Comparison of ENCODE assay signal across 12 cellular contexts in the genomic region with DNA sequence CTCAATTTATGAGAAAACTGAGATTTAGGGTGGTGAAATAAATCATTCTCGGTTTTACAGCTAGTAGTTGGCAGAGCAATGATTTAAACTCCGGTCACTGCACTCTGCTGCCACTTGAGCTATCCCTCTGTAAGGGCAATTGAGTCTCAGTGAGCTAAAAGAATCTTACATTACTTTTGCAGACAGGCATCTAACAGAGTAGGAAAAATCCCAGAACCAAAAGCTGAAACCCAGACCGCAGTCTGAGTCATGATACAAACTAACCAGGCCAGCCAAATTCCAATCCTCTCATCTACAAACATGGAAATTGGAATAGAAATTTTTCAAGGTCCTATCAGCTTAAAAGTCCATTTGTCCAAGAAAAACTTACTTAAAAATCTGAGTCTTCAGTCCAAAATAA.
DNase-seq lines count a peak whose midpoint lies in the region; ATAC-seq, FAIRE-seq and TF ChIP-seq lines count a peak whose summit lies in the region.
"Had no signal": no experiment of that assay in that cellular context is flagged by ENCODE, and none has a peak within 500 bp of the region (broad histone marks: within the 10 kb centered on the region; RNA-seq: fewer than 3 reads in every experiment).

No MANE protein-coding gene starts in this region.

- H3K4me1 Mint-ChIP-seq in naive thymus-derived CD4-positive, alpha-beta T cell, result no peaks in the 10 kb centered on the region
- H3K4me1 Mint-ChIP-seq: activated naive CD8-positive, alpha-beta T cell treated with anti-CD3 and anti-CD28 coated beads for 36 hours had no signal

- CTCF ChIA-PET in HepG2 (lab: Yijun Ruan, JAX; ENCODE audit: low intra/inter-chr PET ratio, low total read pairs) (no interaction called here), GM10248 (lab: Yijun Ruan, JAX) (no interaction called here)
- CTCF ChIA-PET in naive thymus-derived CD4-positive, alpha-beta T cell (lab: Charles Lee), result no interaction called here

- no peak overlapping the region for H3K4me3 Mint-ChIP-seq in naive thymus-derived CD4-positive, alpha-beta T cell
- H3K4me3 Mint-ChIP-seq: activated naive CD8-positive, alpha-beta T cell treated with anti-CD3 and anti-CD28 coated beads for 36 hours had no signal

- no peak overlapping the region for H3K4me3 ChIP-seq in cardiac fibroblast (replicated peaks in 1 of 2; ENCODE audit: low read depth in 2 of 2, low read length in 2 of 2)
- no peak overlapping the region for H3K4me3 ChIP-seq in HepG2 (replicated peaks in 1 of 3; ENCODE audit: insufficient read depth in 1 of 3, low read depth in 2 of 3, low read length in 3 of 3)
- H3K4me3 ChIP-seq in tibial nerve, result peak overlapping the region in 1 of 4 donors; percentile 6
- no peak overlapping the region for H3K4me3 ChIP-seq in naive thymus-derived CD4-positive, alpha-beta T cell (ENCODE audit: low read length)

- FAIRE-seq in HepG2 (lab: Jason Lieb, UNC), result no peak
- FAIRE-seq: GM12891 had no signal

- peaks cover 0 to 4% (median 0%) of the 10 kb centered on the region in 11 donors for H3K9me3 Mint-ChIP-seq in naive thymus-derived CD4-positive, alpha-beta T cell
- H3K9me3 Mint-ChIP-seq: activated naive CD8-positive, alpha-beta T cell treated with anti-CD3 and anti-CD28 coated beads for 36 hours had no signal

- ATAC-seq in HepG2, result no peak
- ATAC-seq in naive thymus-derived CD4-positive, alpha-beta T cell, result no peak
- no peak for ATAC-seq in GM21526 (IDR thresholded peaks at IDR 0.05; ENCODE audit: low FRiP score, unreplicated experiment)

- no peaks in the 10 kb centered on the region for H3K4me1 ChIP-seq in HepG2 (ENCODE audit: insufficient read depth, low read length)
- peaks cover 0 to 12% (median 0%) of the 10 kb centered on the region in 4 donors for H3K4me1 ChIP-seq in tibial nerve
- H3K4me1 ChIP-seq in naive thymus-derived CD4-positive, alpha-beta T cell (ENCODE audit: control insufficient read depth in 2 of 2, insufficient read depth in 2 of 2, low read length in 2 of 2), result no peaks in the 10 kb centered on the region

- TF ChIP-seq RAD21 in HepG2 (CRISPR knock-in tag; IDR thresholded peaks at IDR 0.05), result no peak

- H3K9ac ChIP-seq in HepG2 (ENCODE audit: insufficient read depth, low read depth, low read length), result no peak overlapping the region

- H3K27me3 ChIP-seq in HepG2 (ENCODE audit: control insufficient read depth in 1 of 2, insufficient read depth in 2 of 2, low read length in 2 of 2) (no peaks in the 10 kb centered on the region), tibial nerve (no peaks in the 10 kb centered on the region)
- no peaks in the 10 kb centered on the region for H3K27me3 ChIP-seq in naive thymus-derived CD4-positive, alpha-beta T cell (ENCODE audit: control insufficient read depth in 2 of 2, insufficient read depth in 2 of 2, low read length in 2 of 2)

- peak; percentile 59 for DNase-seq in HK-2 (ENCODE audit: unreplicated experiment)
- DNase-seq in cardiac fibroblast (ENCODE audit: low read depth in 2 of 2), result peak; percentile 83 to 84
- peak; percentile 5 for DNase-seq in HepG2 (ENCODE audit: low spot score)
- peak in 1 of 2 donors; percentile 53 for DNase-seq in tibial nerve (ENCODE audit: low spot score in 2 of 2)
- no peak for DNase-seq in naive thymus-derived CD4-positive, alpha-beta T cell
- no peak for DNase-seq in GM10248 (ENCODE audit: extremely low spot score)
- no peak for DNase-seq in NCI-H524 treated with DMSO at 0.1 percent for 48 hours (lab: John Stamatoyannopoulos, UW)
- DNase-seq: activated naive CD8-positive, alpha-beta T cell treated with anti-CD3 and anti-CD28 coated beads for 36 hours; Kasumi-1; T-helper 2 cell had no signal

- intact Hi-C loops in HepG2 (cut with micrococcal nuclease; ENCODE audit: unreplicated experiment), result no loop called here
- intact Hi-C loops in naive thymus-derived CD4-positive, alpha-beta T cell (cut with micrococcal nuclease), result no loop called here

- no peak for TF ChIP-seq EP300 in HepG2 (IDR thresholded peaks at IDR 0.05; ENCODE audit: low read depth in 2 of 2, low read length in 2 of 2)
- TF ChIP-seq EP300 in HepG2 (CRISPR knock-in tag; IDR thresholded peaks at IDR 0.05; ENCODE audit: borderline replicate concordance), result no peak
- TF ChIP-seq EP300 in tibial nerve (IDR thresholded peaks at IDR 0.05), result peak; percentile 42 to 47

- H2AFZ ChIP-seq in HepG2 (ENCODE audit: low read length), result no peak overlapping the region

- no peaks in the 10 kb centered on the region for H3K79me2 ChIP-seq in HepG2 (ENCODE audit: insufficient read depth, low read length)

- no peaks in the 10 kb centered on the region for H4K20me1 ChIP-seq in HepG2 (ENCODE audit: insufficient read depth, low read length)

- WGBS in HepG2 (ENCODE audit: low lambda C conversion rate), result 3% methylated on average over 3 of the region's 3 CpGs
- WGBS in tibial nerve, 2 donors, result 12 to 21% methylated on average over 3 of the region's 3 CpGs

- no peak for TF ChIP-seq POLR2A in HepG2 (IDR thresholded peaks at IDR 0.05; ENCODE audit: insufficient read depth in 1 of 2, low read depth in 2 of 2, low read length in 2 of 2)
- TF ChIP-seq POLR2A in tibial nerve (IDR thresholded peaks at IDR 0.05), result no peak

- POLR2A ChIA-PET in HepG2 (lab: Yijun Ruan, JAX) (no interaction called here), GM10248 (lab: Yijun Ruan, JAX) (no interaction called here)
- POLR2A ChIA-PET in naive thymus-derived CD4-positive, alpha-beta T cell (lab: Charles Lee), result no interaction called here

- no peak overlapping the region for H3K27ac Mint-ChIP-seq in naive thymus-derived CD4-positive, alpha-beta T cell
- H3K27ac Mint-ChIP-seq: activated naive CD8-positive, alpha-beta T cell treated with anti-CD3 and anti-CD28 coated beads for 36 hours had no signal

- in situ Hi-C loops in HepG2 (cut with HindIII; ENCODE audit: extremely low pct_ligation_motif_present, low pct_unique_long_range_greater_than_20kb), result no loop called here

- H3K9me3 ChIP-seq in HepG2 (ENCODE audit: low read length) (no peaks in the 10 kb centered on the region), tibial nerve (no peaks in the 10 kb centered on the region)
- no peaks in the 10 kb centered on the region for H3K9me3 ChIP-seq in naive thymus-derived CD4-positive, alpha-beta T cell (ENCODE audit: control insufficient read depth in 2 of 3, low read length in 3 of 3)

- no peak for TF ChIP-seq CTCF in cardiac fibroblast (IDR thresholded peaks at IDR 0.05; ENCODE audit: low read depth, low read length)
- TF ChIP-seq CTCF in HepG2 (CRISPR knock-in tag; IDR thresholded peaks at IDR 0.05), result no peak
- no peak for TF ChIP-seq CTCF in tibial nerve (IDR thresholded peaks at IDR 0.05)
- no peak for TF ChIP-seq CTCF in GM10248 (IDR thresholded peaks at IDR 0.05; ENCODE audit: control extremely low read depth, extremely low read depth, low read depth, missing control alignments)

- H3K27ac ChIP-seq in HepG2 (ENCODE audit: extremely low read length, insufficient read depth, low read length) (no peak overlapping the region), tibial nerve (peak overlapping the region in 3 of 4 donors; percentile 21 to 54 (median 23))
- H3K27ac ChIP-seq in naive thymus-derived CD4-positive, alpha-beta T cell (ENCODE audit: low read depth, low read length), result no peak overlapping the region

- no peak overlapping the region for H3K4me2 ChIP-seq in HepG2 (ENCODE audit: low read depth, low read length)

- H3K36me3 ChIP-seq in HepG2 (replicated peaks in 1 of 2; ENCODE audit: control insufficient read depth in 1 of 2, insufficient read depth in 2 of 2, low read length in 2 of 2), result no peaks in the 10 kb centered on the region
- no peaks in the 10 kb centered on the region for H3K36me3 ChIP-seq in tibial nerve
- H3K36me3 ChIP-seq in naive thymus-derived CD4-positive, alpha-beta T cell (ENCODE audit: control insufficient read depth in 2 of 3, insufficient read depth in 3 of 3, low read length in 3 of 3), result no peaks in the 10 kb centered on the region

- H3K27me3 Mint-ChIP-seq in naive thymus-derived CD4-positive, alpha-beta T cell, result peaks cover 0 to 12% (median 0%) of the 10 kb centered on the region in 5 donors
- H3K27me3 Mint-ChIP-seq: activated naive CD8-positive, alpha-beta T cell treated with anti-CD3 and anti-CD28 coated beads for 36 hours had no signal

- no TSS peak for BruUV-seq in HepG2 (replicated peaks; lab: Mats Ljungman, UMichigan)

- H3K36me3 Mint-ChIP-seq in naive thymus-derived CD4-positive, alpha-beta T cell, result no peaks in the 10 kb centered on the region
- H3K36me3 Mint-ChIP-seq: activated naive CD8-positive, alpha-beta T cell treated with anti-CD3 and anti-CD28 coated beads for 36 hours had no signal

TF ChIP-seq in HepG2, 621 proteins besides CTCF, POLR2A, EP300 and RAD21 (continues in another document):
- TF ChIP-seq ZNF432 (CRISPR knock-in tag; IDR thresholded peaks at IDR 0.05; ENCODE audit: borderline replicate concordance), result no peak
- TF ChIP-seq RFXANK (CRISPR knock-in tag; IDR thresholded peaks at IDR 0.05), result no peak
- TF ChIP-seq, protein P1, sequence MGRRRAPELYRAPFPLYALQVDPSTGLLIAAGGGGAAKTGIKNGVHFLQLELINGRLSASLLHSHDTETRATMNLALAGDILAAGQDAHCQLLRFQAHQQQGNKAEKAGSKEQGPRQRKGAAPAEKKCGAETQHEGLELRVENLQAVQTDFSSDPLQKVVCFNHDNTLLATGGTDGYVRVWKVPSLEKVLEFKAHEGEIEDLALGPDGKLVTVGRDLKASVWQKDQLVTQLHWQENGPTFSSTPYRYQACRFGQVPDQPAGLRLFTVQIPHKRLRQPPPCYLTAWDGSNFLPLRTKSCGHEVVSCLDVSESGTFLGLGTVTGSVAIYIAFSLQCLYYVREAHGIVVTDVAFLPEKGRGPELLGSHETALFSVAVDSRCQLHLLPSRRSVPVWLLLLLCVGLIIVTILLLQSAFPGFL (CRISPR knock-in tag; IDR thresholded peaks at IDR 0.05), result no peak
- TF ChIP-seq SOX5 (CRISPR knock-in tag; IDR thresholded peaks at IDR 0.05; ENCODE audit: borderline replicate concordance), result no peak
- no peak for TF ChIP-seq TRIM24 (CRISPR knock-in tag; IDR thresholded peaks at IDR 0.05)
- TF ChIP-seq SAFB2 (CRISPR knock-in tag; IDR thresholded peaks at IDR 0.05; ENCODE audit: borderline replicate concordance, low read depth), result no peak
- TF ChIP-seq, protein P2, sequence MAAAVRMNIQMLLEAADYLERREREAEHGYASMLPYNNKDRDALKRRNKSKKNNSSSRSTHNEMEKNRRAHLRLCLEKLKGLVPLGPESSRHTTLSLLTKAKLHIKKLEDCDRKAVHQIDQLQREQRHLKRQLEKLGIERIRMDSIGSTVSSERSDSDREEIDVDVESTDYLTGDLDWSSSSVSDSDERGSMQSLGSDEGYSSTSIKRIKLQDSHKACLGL (CRISPR knock-in tag; IDR thresholded peaks at IDR 0.05), result no peak
- TF ChIP-seq, protein P3, sequence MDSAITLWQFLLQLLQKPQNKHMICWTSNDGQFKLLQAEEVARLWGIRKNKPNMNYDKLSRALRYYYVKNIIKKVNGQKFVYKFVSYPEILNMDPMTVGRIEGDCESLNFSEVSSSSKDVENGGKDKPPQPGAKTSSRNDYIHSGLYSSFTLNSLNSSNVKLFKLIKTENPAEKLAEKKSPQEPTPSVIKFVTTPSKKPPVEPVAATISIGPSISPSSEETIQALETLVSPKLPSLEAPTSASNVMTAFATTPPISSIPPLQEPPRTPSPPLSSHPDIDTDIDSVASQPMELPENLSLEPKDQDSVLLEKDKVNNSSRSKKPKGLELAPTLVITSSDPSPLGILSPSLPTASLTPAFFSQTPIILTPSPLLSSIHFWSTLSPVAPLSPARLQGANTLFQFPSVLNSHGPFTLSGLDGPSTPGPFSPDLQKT (CRISPR knock-in tag; IDR thresholded peaks at IDR 0.05; ENCODE audit: borderline replicate concordance), result no peak

Comparison
In these comparisons a context has a peak if more than half of its experiments do, and no peak if none do; other contexts are left out.
1. DNase-seq: peak in HK-2 (single experiment), cardiac fibroblast (2 of 2) and HepG2 (single experiment); none in naive thymus-derived CD4-positive, alpha-beta T cell (0 of 9), GM10248 (single experiment) and NCI-H524 treated with DMSO at 0.1 percent for 48 hours (single experiment).
2. H3K27ac ChIP-seq: peak in tibial nerve (3 of 4); none in HepG2 (single experiment) and naive thymus-derived CD4-positive, alpha-beta T cell (single experiment).